Comparison of ENCODE assay signal across 10 cellular contexts in the genomic region with DNA sequence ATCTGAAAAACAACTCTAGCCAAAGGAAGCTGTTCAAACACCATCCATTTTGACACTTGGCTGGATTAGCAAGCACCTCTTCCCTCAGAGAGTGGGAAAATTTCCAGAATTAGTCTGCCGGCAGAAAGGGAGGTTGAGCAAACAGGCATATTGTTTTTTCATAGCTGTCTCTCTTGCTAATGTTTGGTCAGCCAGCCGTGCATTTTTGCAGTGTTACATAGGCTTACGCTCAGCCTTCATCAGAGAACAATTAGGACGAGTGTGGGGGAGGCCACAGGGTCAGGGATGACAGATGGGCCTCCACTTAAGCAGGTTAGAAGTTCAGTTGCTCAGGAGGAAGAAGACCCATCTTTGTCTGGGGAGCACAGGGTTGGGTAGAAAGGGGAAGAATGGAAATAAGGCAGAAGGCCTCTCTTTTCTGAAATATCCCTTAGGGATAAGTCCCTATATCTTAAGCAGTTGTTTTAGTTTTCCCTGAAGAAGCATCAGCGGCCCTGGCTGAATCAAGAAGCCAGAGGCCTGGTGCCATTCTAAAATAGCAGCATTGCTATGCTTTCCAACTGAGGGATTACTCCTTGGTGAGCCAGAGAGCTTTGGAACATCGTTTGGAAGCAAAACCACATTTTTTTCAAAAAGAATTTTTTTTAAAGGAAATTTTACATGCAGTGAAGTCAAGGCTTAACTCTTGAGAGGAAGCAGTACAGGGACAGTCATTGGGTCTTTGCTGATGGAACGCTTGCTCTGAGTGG.
DNase-seq lines count a peak whose midpoint lies in the region; ATAC-seq, FAIRE-seq and TF ChIP-seq lines count a peak whose summit lies in the region.
"Had no signal": no experiment of that assay in that cellular context is flagged by ENCODE, and none has a peak within 500 bp of the region (broad histone marks: within the 10 kb centered on the region; RNA-seq: fewer than 3 reads in every experiment).

No MANE protein-coding gene starts in this region.

- no peaks in the 10 kb centered on the region for H3K36me3 ChIP-seq in thoracic aorta
- H3K36me3 ChIP-seq: heart right ventricle had no signal

- peak; percentile 30 for ATAC-seq in thoracic aorta (ENCODE audit: insufficient number of reproducible peaks, low FRiP score, low read depth)
- ATAC-seq in HG03520 (IDR thresholded peaks at IDR 0.05; ENCODE audit: unreplicated experiment): no peak

- H3K27ac ChIP-seq in thoracic aorta: peak overlapping the region; percentile 62 to 77

- peak; percentile 12 for DNase-seq in SHP77 treated with DMSO at 0.1 percent for 48 hours (lab: John Stamatoyannopoulos, UW)
- no peak for DNase-seq in SHP77 (lab: John Stamatoyannopoulos, UW)
- DNase-seq in amniotic epithelial cell (ENCODE audit: low read depth): peak; percentile 90
- DNase-seq in iris pigment epithelial cell (ENCODE audit: low read depth): peak; percentile 93
- DNase-seq in thoracic aorta (ENCODE audit: low spot score): no peak
- no peak for DNase-seq in NCI-H2107 treated with DMSO at 0.1 percent for 48 hours (lab: John Stamatoyannopoulos, UW; ENCODE audit: unreplicated experiment)
- no peak for DNase-seq in urothelium cell line (ENCODE audit: low spot score)
- DNase-seq: heart right ventricle, SW 1271 had no signal

- no peak for FAIRE-seq in urothelium cell line (lab: Jason Lieb, UNC)

- H3K9me3 ChIP-seq in thoracic aorta: no peaks in the 10 kb centered on the region

- no peaks in the 10 kb centered on the region for H3K27me3 ChIP-seq in thoracic aorta (replicated peaks; ENCODE audit: insufficient read depth)

- no peak for TF ChIP-seq CTCF in thoracic aorta (IDR thresholded peaks at IDR 0.05)

- H3K4me1 ChIP-seq in thoracic aorta (ENCODE audit: control insufficient read depth in 1 of 2, low read depth in 2 of 2): peaks cover 15 to 28% of the 10 kb centered on the region in 2 donors

- no peak overlapping the region for H3K4me3 ChIP-seq in thoracic aorta
- H3K4me3 ChIP-seq: heart right ventricle had no signal

Comparison
In these comparisons a context has a peak if more than half of its experiments do, and no peak if none do; other contexts are left out.
1. DNase-seq: peak in SHP77 treated with DMSO at 0.1 percent for 48 hours (single experiment), amniotic epithelial cell (single experiment) and iris pigment epithelial cell (single experiment); none in SHP77 (0 of 2), thoracic aorta (single experiment), NCI-H2107 treated with DMSO at 0.1 percent for 48 hours (single experiment) and urothelium cell line (single experiment).